In the genomic region with DNA sequence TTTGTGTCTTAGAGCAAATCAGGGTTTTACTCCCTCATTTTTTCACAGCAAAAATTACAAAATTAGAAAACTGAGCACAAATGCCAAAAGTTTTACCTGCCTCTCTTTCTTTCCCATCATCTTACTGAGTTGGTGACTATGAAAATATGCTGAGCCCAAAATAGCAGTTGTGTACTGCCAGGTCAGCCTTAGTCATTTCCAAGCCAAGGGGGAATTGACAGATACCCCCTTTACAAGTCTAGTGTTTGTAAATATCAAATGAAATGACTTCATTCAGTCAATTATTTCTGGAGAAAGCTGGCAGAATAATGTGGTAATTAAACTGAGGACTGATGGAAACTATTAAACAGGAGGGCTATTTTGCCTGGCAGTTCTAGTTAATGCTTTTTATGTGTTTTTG, we compare ENCODE assay signal across 1 cellular context.
TF ChIP-seq lines count a peak whose summit lies in the region.

No MANE protein-coding gene starts in this region.

TF ChIP-seq in endothelial cell of umbilical vein, 7 proteins besides CTCF, POLR2A, EP300 and RAD21:
- TF ChIP-seq, protein P1, sequence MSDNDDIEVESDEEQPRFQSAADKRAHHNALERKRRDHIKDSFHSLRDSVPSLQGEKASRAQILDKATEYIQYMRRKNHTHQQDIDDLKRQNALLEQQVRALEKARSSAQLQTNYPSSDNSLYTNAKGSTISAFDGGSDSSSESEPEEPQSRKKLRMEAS (IDR thresholded peaks at IDR 0.05; ENCODE audit: insufficient read depth, insufficient read length), result no peak
- peak; percentile 55 for TF ChIP-seq FOS (IDR thresholded peaks at IDR 0.05; ENCODE audit: borderline replicate concordance, insufficient read depth, low read length)
- TF ChIP-seq MYC (IDR thresholded peaks at IDR 0.05; ENCODE audit: low read depth, low read length), result no peak
- no peak for TF ChIP-seq POLR2AphosphoS5 (IDR thresholded peaks at IDR 0.05; ENCODE audit: insufficient read depth, low read depth, low read length)
- no peak for TF ChIP-seq GATA2 (IDR thresholded peaks at IDR 0.05; ENCODE audit: insufficient read depth, insufficient read length, low read depth, low read length)
- TF ChIP-seq EZH2 (IDR thresholded peaks at IDR 0.05; ENCODE audit: borderline replicate concordance, low read depth, low read length, severe bottlenecking), result no peak
